ENCODE assay signal across 25 cellular contexts in genomic region chr3:101464235-101464634, GRCh38. TPM values are rescaled to one million over a fixed set of nuclear protein-coding genes. Genes with fewer than 3 reads are reported as not detected.
DNase-seq lines count a peak whose midpoint lies in the region; ATAC-seq and TF ChIP-seq lines count a peak whose summit lies in the region.
"Had no signal": no experiment of that assay in that cellular context is flagged by ENCODE, and none has a peak within 500 bp of the region (broad histone marks: within the 10 kb centered on the region; RNA-seq: fewer than 3 reads in every experiment).

No MANE protein-coding gene starts in this region.

- peaks cover 67% of the 10 kb centered on the region for H3K36me3 Mint-ChIP-seq in CD4-positive, alpha-beta T cell (ENCODE audit: low read depth)
- H3K36me3 Mint-ChIP-seq in CD8-positive, alpha-beta T cell, result peaks cover 49% of the 10 kb centered on the region
- peaks cover 38% of the 10 kb centered on the region for H3K36me3 Mint-ChIP-seq in memory B cell

- no peaks in the 10 kb centered on the region for H3K27me3 Mint-ChIP-seq in CD4-positive, alpha-beta T cell
- H3K27me3 Mint-ChIP-seq in CD8-positive, alpha-beta T cell (ENCODE audit: low read depth), result no peaks in the 10 kb centered on the region
- H3K27me3 Mint-ChIP-seq in memory B cell, result no peaks in the 10 kb centered on the region
- H3K27me3 Mint-ChIP-seq: CD8-positive, alpha-beta memory T cell; IgD-negative memory B cell; T-cell had no signal

- no peaks in the 10 kb centered on the region for H3K9me3 ChIP-seq in CD4-positive, alpha-beta T cell (ENCODE audit: control insufficient read depth, low read length)
- no peaks in the 10 kb centered on the region for H3K9me3 ChIP-seq in CD8-positive, alpha-beta T cell (ENCODE audit: low read length)
- H3K9me3 ChIP-seq in PC-3 (ENCODE audit: low read length) (no peaks in the 10 kb centered on the region), spleen (peaks cover 0 to 6% (median 0%) of the 10 kb centered on the region in 8 donors)

- BruUV-seq in PC-3 (replicated peaks; lab: Mats Ljungman, UMichigan), result no TSS peak

- H3K79me2 ChIP-seq in PC-3 (ENCODE audit: low read length), result no peaks in the 10 kb centered on the region

- WGBS in spleen, 5 donors, result 91 to 100% (median 99%) methylated on average over 2 of the region's 2 CpGs

- TF ChIP-seq CTCF in CD4-positive, alpha-beta T cell (IDR thresholded peaks at IDR 0.05), result no peak
- TF ChIP-seq CTCF in CD8-positive, alpha-beta T cell (IDR thresholded peaks at IDR 0.05), result no peak
- TF ChIP-seq CTCF in PC-3 (conservative IDR thresholded peaks at IDR 0.05; ENCODE audit: low read depth, low read length) (no peak), spleen (IDR thresholded peaks at IDR 0.05 in 8 of 11, conservative IDR thresholded peaks at IDR 0.05 in 3 of 11) (no peak)

- no peaks in the 10 kb centered on the region for H3K36me3 ChIP-seq in CD8-positive, alpha-beta T cell (ENCODE audit: insufficient read depth, low read length)
- H3K36me3 ChIP-seq in PC-3 (ENCODE audit: low read depth, low read length), result no peaks in the 10 kb centered on the region
- peaks cover 0 to 21% (median 4%) of the 10 kb centered on the region in 6 donors for H3K36me3 ChIP-seq in spleen

- DNase-seq in CD4-positive, alpha-beta T cell, result no peak
- no peak for DNase-seq in CD8-positive, alpha-beta T cell
- DNase-seq in PC-3, result peak; percentile 9
- no peak for DNase-seq in memory B cell (ENCODE audit: low spot score in 2 of 2)
- DNase-seq in activated naive CD4-positive, alpha-beta T cell treated with Interleukin-2 at 50 U/mL for 16 hours, result no peak
- no peak for DNase-seq in spleen
- no peak for DNase-seq in left colon
- DNase-seq: C1 segment of cervical spinal cord; Calu3; CD8-positive, alpha-beta memory T cell; GM23248; H9; HFFc6; NCI-H1092; NCI-H1417 treated with DMSO at 0.1 percent for 48 hours; NCI-H1694 treated with DMSO at 0.1 percent for 48 hours; NCI-H2081 treated with DMSO at 0.1 percent for 48 hours; NCI-H446; NCI-H524 treated with DMSO at 0.1 percent for 48 hours; SHP77; T-cell had no signal

- CTCF ChIA-PET in CD4-positive, alpha-beta T cell (lab: Charles Lee), result no interaction called here
- CTCF ChIA-PET in CD8-positive, alpha-beta T cell (lab: Charles Lee), result no interaction called here
- CTCF ChIA-PET in PC-3 (lab: Charles Lee), result no interaction called here

- H3K4me1 ChIP-seq in CD8-positive, alpha-beta T cell (ENCODE audit: insufficient read depth, low read length), result peaks cover 27% of the 10 kb centered on the region
- H3K4me1 ChIP-seq in PC-3 (ENCODE audit: insufficient read depth, low read length), result no peaks in the 10 kb centered on the region
- H3K4me1 ChIP-seq in spleen, result peaks cover 0 to 23% (median 0%) of the 10 kb centered on the region in 6 donors

- no peaks in the 10 kb centered on the region for H3K9me2 ChIP-seq in PC-3 (replicated peaks; ENCODE audit: low read length)

- H3K27ac Mint-ChIP-seq in CD4-positive, alpha-beta T cell, result peak overlapping the region; percentile 48
- peak overlapping the region; percentile 75 for H3K27ac Mint-ChIP-seq in CD8-positive, alpha-beta T cell
- H3K27ac Mint-ChIP-seq in memory B cell, result peak overlapping the region; percentile 15
- H3K27ac Mint-ChIP-seq: H9, HFFc6, IgD-negative memory B cell had no signal

- H3K27ac ChIP-seq in CD4-positive, alpha-beta T cell (ENCODE audit: low read depth, low read length), result no peak overlapping the region
- no peak overlapping the region for H3K27ac ChIP-seq in CD8-positive, alpha-beta T cell (ENCODE audit: low read depth, low read length)
- H3K27ac ChIP-seq in PC-3 (ENCODE audit: low read length) (no peak overlapping the region), spleen (no peak overlapping the region)
- H3K27ac ChIP-seq: GM23248, KMS-11, RWPE1 had no signal

- H3K9me3 Mint-ChIP-seq in CD4-positive, alpha-beta T cell, result peaks cover 5% of the 10 kb centered on the region
- peaks cover 5% of the 10 kb centered on the region for H3K9me3 Mint-ChIP-seq in CD8-positive, alpha-beta T cell
- H3K9me3 Mint-ChIP-seq in memory B cell, result peaks cover 3% of the 10 kb centered on the region

- POLR2A ChIA-PET in CD4-positive, alpha-beta T cell (lab: Charles Lee), result no interaction called here
- POLR2A ChIA-PET in CD8-positive, alpha-beta T cell (lab: Charles Lee), result interaction anchor here (0.7 kb wide), 1 partner anchor 54 kb away, joined by 3 read pairs; no protein-coding TSS in a partner anchor
- POLR2A ChIA-PET in PC-3 (lab: Charles Lee; ENCODE audit: unreplicated experiment), result no interaction called here

- H3K9ac ChIP-seq in PC-3 (ENCODE audit: low read length), result no peak overlapping the region
- H3K9ac ChIP-seq: GM23248, KMS-11 had no signal

- no peak overlapping the region for H3K4me2 ChIP-seq in PC-3 (ENCODE audit: low read length)
- H3K4me2 ChIP-seq: KMS-11 had no signal

- H3K4me3 ChIP-seq in CD8-positive, alpha-beta T cell (ENCODE audit: low read depth, low read length), result no peak overlapping the region
- H3K4me3 ChIP-seq in PC-3 (ENCODE audit: low read length), result no peak overlapping the region
- no peak overlapping the region for H3K4me3 ChIP-seq in spleen
- H3K4me3 ChIP-seq: GM23248 had no signal

- H2AFZ ChIP-seq in PC-3 (ENCODE audit: low read length), result no peak overlapping the region
- H2AFZ ChIP-seq: GM23248 had no signal

- no peaks in the 10 kb centered on the region for H4K20me1 ChIP-seq in PC-3 (ENCODE audit: low read length)

- no peak overlapping the region for H3K4me3 Mint-ChIP-seq in CD4-positive, alpha-beta T cell
- no peak overlapping the region for H3K4me3 Mint-ChIP-seq in CD8-positive, alpha-beta T cell
- H3K4me3 Mint-ChIP-seq in memory B cell, result no peak overlapping the region
- H3K4me3 Mint-ChIP-seq: CD8-positive, alpha-beta memory T cell; H9; HFFc6; IgD-negative memory B cell; T-cell had no signal

- no peaks in the 10 kb centered on the region for H3K27me3 ChIP-seq in CD4-positive, alpha-beta T cell (ENCODE audit: control insufficient read depth, insufficient read depth, low read length)
- no peaks in the 10 kb centered on the region for H3K27me3 ChIP-seq in CD8-positive, alpha-beta T cell (ENCODE audit: insufficient read depth, low read length)
- H3K27me3 ChIP-seq in PC-3 (ENCODE audit: low read length), result no peaks in the 10 kb centered on the region
- H3K27me3 ChIP-seq in spleen (replicated peaks in 1 of 7), result no peaks in the 10 kb centered on the region

- no peak for ATAC-seq in CD4-positive, alpha-beta T cell (ENCODE audit: poor library complexity)
- no peak for ATAC-seq in CD8-positive, alpha-beta T cell
- no peak for ATAC-seq in PC-3
- no peak for ATAC-seq in memory B cell (ENCODE audit: low read depth)
- ATAC-seq in left colon, result no peak
- ATAC-seq: Panc1, T-cell had no signal

- H3K4me1 Mint-ChIP-seq in CD4-positive, alpha-beta T cell (ENCODE audit: low read depth), result peaks cover 82% of the 10 kb centered on the region
- H3K4me1 Mint-ChIP-seq in CD8-positive, alpha-beta T cell (ENCODE audit: low read depth), result peaks cover 77% of the 10 kb centered on the region
- peaks cover 32% of the 10 kb centered on the region for H3K4me1 Mint-ChIP-seq in memory B cell

- H3F3A ChIP-seq in PC-3 (ENCODE audit: low read length, unreplicated experiment), result no peaks in the 10 kb centered on the region

- no peak for TF ChIP-seq POLR2A in spleen (IDR thresholded peaks at IDR 0.05)

- intact Hi-C loops in CD4-positive, alpha-beta T cell (cut with DNase I, micrococcal nuclease), result loop anchor here (5.0 kb wide), 2 partner anchors 33 to 43 kb away; no protein-coding TSS in a partner anchor
- intact Hi-C loops in CD8-positive, alpha-beta T cell (cut with DNase I, micrococcal nuclease), result loop anchor here in 1 of 2 experiments (5.0 kb wide), 1 partner anchor 43 kb away; no protein-coding TSS in a partner anchor
- intact Hi-C loops in PC-3 (cut with micrococcal nuclease) (no loop called here), spleen (cut with DNase I; ENCODE audit: low total_unique reads) (no loop called here), left colon (cut with DNase I, micrococcal nuclease) (no loop called here)

RNA-seq across cellular contexts. Expression of gene SENP7, which starts 48.8 kb away (rescaled TPM):
- total RNA-seq in CD4-positive, alpha-beta T cell, result 10 to 100 TPM; 37.5 to 39.3 TPM
- total RNA-seq in CD8-positive, alpha-beta T cell, result 10 to 100 TPM; 28.3 to 29.1 TPM
- total RNA-seq in PC-3 (2014; rRNA removed) (4.8 and 5.4 TPM in 2 replicates), spleen (10 to 100 TPM; 23.4 to 46.9 (median 36.7) TPM), left colon (10 to 100 TPM in 1 of 2 donors, 1 to 10 TPM in 1; 8.8 to 10.1 TPM)
- polyA plus RNA-seq in spleen, result 10 to 100 TPM; 11.2 to 13.6 (median 11.3) TPM

Comparison
In these comparisons a context has a peak if more than half of its experiments do, and no peak if none do; other contexts are left out.
1. H3K27ac Mint-ChIP-seq: peak in every context shown above with its lines; median percentile 75 in CD8-positive, alpha-beta T cell; 48 in CD4-positive, alpha-beta T cell; 15 in memory B cell.
2. intact Hi-C loops: an anchor here in CD4-positive, alpha-beta T cell (5.0 kb wide); none called in PC-3, spleen and left colon.